8 cellular contexts compared by ENCODE assay signal in the genomic region with DNA sequence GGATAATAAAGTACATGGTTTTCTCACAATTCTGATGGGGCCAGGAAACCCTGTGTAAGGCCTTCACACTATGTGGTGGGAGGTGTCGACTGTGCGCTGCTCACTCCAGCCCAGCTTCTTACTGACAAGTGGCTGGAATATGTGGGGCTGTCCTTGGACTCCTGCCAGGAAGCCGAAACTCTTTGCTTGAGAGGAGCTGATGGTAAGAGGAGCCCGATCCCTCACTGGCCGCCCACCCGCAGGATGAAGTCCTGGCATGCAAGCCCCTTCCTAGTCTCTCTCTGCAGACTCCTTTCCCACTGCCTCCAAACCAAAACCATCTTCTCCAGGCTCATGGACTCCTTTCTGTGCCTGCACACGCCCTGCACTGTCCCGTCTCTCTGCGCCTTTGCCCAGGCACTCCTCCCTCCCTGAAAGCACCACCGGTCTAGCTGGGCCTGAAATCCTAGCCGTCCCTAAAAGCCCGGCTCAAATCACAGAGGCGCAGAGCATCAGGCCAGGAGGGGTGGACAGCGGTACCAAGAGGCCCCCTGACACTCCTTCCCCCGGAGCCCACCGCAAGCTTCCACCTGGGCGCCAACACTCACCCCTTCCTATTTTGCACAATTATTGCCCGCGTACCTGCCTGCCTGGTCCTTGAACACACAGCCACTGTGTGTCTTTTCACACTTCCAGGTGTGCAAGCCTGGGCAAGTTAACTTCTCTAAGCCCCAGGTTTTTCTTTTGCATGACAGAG.
DNase-seq lines count a peak whose midpoint lies in the region; ATAC-seq and TF ChIP-seq lines count a peak whose summit lies in the region.
"Not testable (repeated sequence)": the region's sequence is repeated elsewhere in the genome, so short reads cannot be mapped to it uniquely, and the experiment has no call there.

No MANE protein-coding gene starts in this region.

- H3K27me3 Mint-ChIP-seq in activated T-helper 17 cell treated with anti-CD3 and anti-CD28 coated beads, Interleukin-2, amount 50 U/mL, for 72 hours, result not testable (repeated sequence)
- peaks cover 11% of the 10 kb centered on the region for H3K27me3 Mint-ChIP-seq in neural crest cell (ENCODE audit: low read depth)

- peak overlapping the region; percentile 99 for H3K4me3 Mint-ChIP-seq in activated T-helper 17 cell treated with anti-CD3 and anti-CD28 coated beads, Interleukin-2, amount 50 U/mL, for 72 hours
- peak overlapping the region; percentile 95 for H3K4me3 Mint-ChIP-seq in neural crest cell

- peaks cover 17% of the 10 kb centered on the region for H4K20me1 ChIP-seq in OCI-LY7 (ENCODE audit: insufficient read depth, low read length)

- peaks cover 48% of the 10 kb centered on the region for H3K36me3 Mint-ChIP-seq in activated T-helper 17 cell treated with anti-CD3 and anti-CD28 coated beads, Interleukin-2, amount 50 U/mL, for 72 hours (ENCODE audit: low read depth)
- H3K36me3 Mint-ChIP-seq in neural crest cell (ENCODE audit: low read depth), result not testable (repeated sequence)

- peak overlapping the region; percentile 98 for H3K27ac Mint-ChIP-seq in activated T-helper 17 cell treated with anti-CD3 and anti-CD28 coated beads, Interleukin-2, amount 50 U/mL, for 72 hours
- peak overlapping the region; percentile 96 for H3K27ac Mint-ChIP-seq in neural crest cell (ENCODE audit: unreplicated experiment)

- H3K9me2 ChIP-seq in OCI-LY7 (ENCODE audit: insufficient read depth, low read length), result not testable (repeated sequence)

- H3K4me2 ChIP-seq in OCI-LY7 (ENCODE audit: low read length), result peak overlapping the region; percentile 74

- H3K4me3 ChIP-seq in HL-60 (replicated peaks; ENCODE audit: insufficient read depth, low read length), result peak overlapping the region; percentile 78
- peak overlapping the region; percentile 100 for H3K4me3 ChIP-seq in OCI-LY7 (ENCODE audit: low read depth, low read length, poor library complexity, severe bottlenecking)
- peak overlapping the region; percentile 38 for H3K4me3 ChIP-seq in endocrine pancreas (ENCODE audit: control insufficient read depth, insufficient read depth, low read length)
- H3K4me3 ChIP-seq in iPS-15b (ENCODE audit: low read depth, low read length), result peak overlapping the region; percentile 77
- H3K4me3 ChIP-seq in stomach, result peak overlapping the region; percentile 79 to 99 (median 86)

- TF ChIP-seq EP300 in stomach (IDR thresholded peaks at IDR 0.05), result not testable (repeated sequence)

- BruUV-seq in OCI-LY7 (replicated peaks; lab: Mats Ljungman, UMichigan), result not testable (repeated sequence)

- CTCF ChIA-PET in OCI-LY7 (lab: Charles Lee; ENCODE audit: unreplicated experiment), result not testable (repeated sequence)

- H3K9ac ChIP-seq in endocrine pancreas (ENCODE audit: control insufficient read depth, insufficient read depth, low read length), result peak overlapping the region; percentile 88
- peak overlapping the region; percentile 65 for H3K9ac ChIP-seq in iPS-15b (ENCODE audit: low read depth, low read length)

- H3K27me3 ChIP-seq in HL-60 (ENCODE audit: insufficient read depth, poor library complexity, severe bottlenecking); endocrine pancreas (ENCODE audit: control insufficient read depth, insufficient read depth, low read length); iPS-15b (ENCODE audit: control insufficient read depth, insufficient read depth, low read length); stomach: not testable (repeated sequence)

- ATAC-seq in activated T-helper 17 cell treated with anti-CD3 and anti-CD28 coated beads, Interleukin-2, amount 50 U/mL, for 72 hours (replicated peaks), result not testable (repeated sequence)

- not testable (repeated sequence) for H2AFZ ChIP-seq in OCI-LY7 (ENCODE audit: low read length)

- TF ChIP-seq POLR2A in stomach (IDR thresholded peaks at IDR 0.05), result not testable (repeated sequence)

- peaks cover 26% of the 10 kb centered on the region for H3K4me1 ChIP-seq in OCI-LY7 (ENCODE audit: insufficient read depth, low read length, poor library complexity, severe bottlenecking)
- not testable (repeated sequence) for H3K4me1 ChIP-seq in endocrine pancreas (ENCODE audit: control insufficient read depth, insufficient read depth, low read length); iPS-15b (ENCODE audit: control insufficient read depth, insufficient read depth, low read length)
- H3K4me1 ChIP-seq in stomach, result peaks cover 23 to 34% (median 29%) of the 10 kb centered on the region in 4 donors

- WGBS in stomach, 5 donors, result 6 to 16% (median 16%) methylated on average over 16 to 19 of the region's 19 CpGs

- intact Hi-C loops in OCI-LY7 (cut with micrococcal nuclease; ENCODE audit: unreplicated experiment), result loop anchor here (5.0 to 10.0 kb wide), 3 partner anchors 89 to 1611 kb away; partner anchors contain the start of genes CHPF2 and ZNF783
- intact Hi-C loops in stomach (cut with DNase I; ENCODE audit: low total_unique reads), result not testable (repeated sequence)

- peaks cover 35% of the 10 kb centered on the region for H3K4me1 Mint-ChIP-seq in activated T-helper 17 cell treated with anti-CD3 and anti-CD28 coated beads, Interleukin-2, amount 50 U/mL, for 72 hours
- H3K4me1 Mint-ChIP-seq in neural crest cell, result peaks cover 16% of the 10 kb centered on the region

- H3K36me3 ChIP-seq in OCI-LY7 (ENCODE audit: insufficient read depth, low read length) (peaks cover 41% of the 10 kb centered on the region), iPS-15b (ENCODE audit: control insufficient read depth, insufficient read depth, low read length) (peaks cover 17% of the 10 kb centered on the region), stomach (peaks cover 27 to 34% (median 30%) of the 10 kb centered on the region in 4 donors)
- not testable (repeated sequence) for H3K36me3 ChIP-seq in endocrine pancreas (ENCODE audit: control insufficient read depth, insufficient read depth, low read length)

- H3K27ac ChIP-seq in C4-2B (peak overlapping the region; percentile 95), HL-60 (replicated peaks) (peak overlapping the region; percentile 66), OCI-LY7 (ENCODE audit: low read depth, low read length, poor library complexity, severe bottlenecking) (peak overlapping the region; percentile 45), stomach (peak overlapping the region in 4 of 5 donors; percentile 86 to 93 (median 88))

- not testable (repeated sequence) for H3K9me3 ChIP-seq in OCI-LY7 (ENCODE audit: low read length); endocrine pancreas (ENCODE audit: control insufficient read depth, low read length); iPS-15b (ENCODE audit: control insufficient read depth, insufficient read depth, low read length); stomach

- H3K79me2 ChIP-seq in OCI-LY7 (ENCODE audit: insufficient read depth, low read depth, low read length), result peaks cover 25% of the 10 kb centered on the region

- POLR2A ChIA-PET in OCI-LY7 (lab: Charles Lee), result not testable (repeated sequence)

- not testable (repeated sequence) for H3K9me3 Mint-ChIP-seq in activated T-helper 17 cell treated with anti-CD3 and anti-CD28 coated beads, Interleukin-2, amount 50 U/mL, for 72 hours; neural crest cell

- not testable (repeated sequence) for TF ChIP-seq CTCF in C4-2B (conservative IDR thresholded peaks at IDR 0.05); HL-60 (IDR thresholded peaks at IDR 0.05; ENCODE audit: insufficient read depth, low read length); OCI-LY7 (conservative IDR thresholded peaks at IDR 0.05; ENCODE audit: low read length); neural crest cell (conservative IDR thresholded peaks at IDR 0.05); stomach (IDR thresholded peaks at IDR 0.05)

- DNase-seq in HL-60 (ENCODE audit: low read depth in 1 of 2, low spot score in 1 of 2); OCI-LY7 (ENCODE audit: low spot score); neural crest cell (ENCODE audit: low read depth, low spot score): not testable (repeated sequence)
- DNase-seq in stomach, result peak; percentile 45

Comparison
In these comparisons a context has a peak if more than half of its experiments do, and no peak if none do; other contexts are left out.
1. H3K27ac ChIP-seq: peak in every context shown above with its lines; median percentile 95 in C4-2B; 88 in stomach; 66 in HL-60; 45 in OCI-LY7.
2. H3K4me3 ChIP-seq: peak in every context shown above with its lines; median percentile 100 in OCI-LY7; 86 in stomach; 78 in HL-60; 77 in iPS-15b; 38 in endocrine pancreas.